In genomic region chr15:89910891-89911626, GRCh38 we compare ENCODE assay signal across 17 cellular contexts. TPM values are rescaled to one million over a fixed set of nuclear protein-coding genes. Genes with fewer than 3 reads are reported as not detected.
DNase-seq lines count a peak whose midpoint lies in the region; ATAC-seq and TF ChIP-seq lines count a peak whose summit lies in the region.
"Had no signal": no experiment of that assay in that cellular context is flagged by ENCODE, and none has a peak within 500 bp of the region (broad histone marks: within the 10 kb centered on the region; RNA-seq: fewer than 3 reads in every experiment).

No MANE protein-coding gene starts in this region.

- no peaks in the 10 kb centered on the region for H3K9me2 ChIP-seq in HCT116 (ENCODE audit: insufficient read depth)
- H3K9me2 ChIP-seq in PC-9 (ENCODE audit: insufficient read depth), result no peaks in the 10 kb centered on the region

- H2AFZ ChIP-seq in HCT116 (ENCODE audit: low read depth, low read length, poor library complexity, severe bottlenecking), result no peak overlapping the region
- no peak overlapping the region for H2AFZ ChIP-seq in PC-9

- TF ChIP-seq RAD21 in HCT116 (IDR thresholded peaks at IDR 0.05; ENCODE audit: low read depth), result no peak
- no peak for TF ChIP-seq RAD21 in liver (IDR thresholded peaks at IDR 0.05)

- H3K27me3 Mint-ChIP-seq in progenitor cell of endocrine pancreas, result peaks cover 3% of the 10 kb centered on the region

- H3K4me2 ChIP-seq in HCT116 (ENCODE audit: low read length), result peak overlapping the region; percentile 95
- peak overlapping the region; percentile 81 for H3K4me2 ChIP-seq in PC-9

- peaks cover 13 to 33% of the 10 kb centered on the region in 2 experiments for H3K4me1 ChIP-seq in HCT116 (ENCODE audit: control insufficient read depth in 1 of 2, insufficient read depth in 2 of 2, low read length in 2 of 2)
- peaks cover 42% of the 10 kb centered on the region for H3K4me1 ChIP-seq in PC-9 (replicated peaks; ENCODE audit: insufficient read depth)
- peaks cover 0 to 12% (median 6%) of the 10 kb centered on the region in 4 donors for H3K4me1 ChIP-seq in liver (ENCODE audit: control insufficient read depth in 4 of 4, insufficient read depth in 4 of 4, low read length in 3 of 4)

- no peaks in the 10 kb centered on the region for H3K9me3 Mint-ChIP-seq in progenitor cell of endocrine pancreas (ENCODE audit: low read depth)
- H3K9me3 Mint-ChIP-seq: activated CD4-positive, alpha-beta memory T cell treated with anti-CD3 and anti-CD28 coated beads for 36 hours; activated T-helper 2 cell treated with anti-CD3 and anti-CD28 coated beads, Interferon-gamma antibody, Interleukin-2, Interleukin-4, amounts not matched to agents 10 μg/mL and 5 μg/mL and 100 μg/mL, durations not matched to agents 14 hours and 24 hours and 36 hours; H9 had no signal

- H3K27me3 ChIP-seq in HCT116 (ENCODE audit: insufficient read depth, low read length) (no peaks in the 10 kb centered on the region), PC-9 (ENCODE audit: insufficient read depth, low read depth) (no peaks in the 10 kb centered on the region), liver (ENCODE audit: control insufficient read depth in 4 of 4, insufficient read depth in 4 of 4, low read length in 3 of 4) (no peaks in the 10 kb centered on the region)

- no peak for TF ChIP-seq CTCF in HCT116 (IDR thresholded peaks at IDR 0.05 in 2 of 3, conservative IDR thresholded peaks at IDR 0.05 in 1 of 3; ENCODE audit: borderline replicate concordance in 1 of 3, insufficient read depth in 1 of 3, low read depth in 2 of 3, low read length in 2 of 3)
- TF ChIP-seq CTCF in PC-9 (conservative IDR thresholded peaks at IDR 0.05), result no peak
- no peak for TF ChIP-seq CTCF in liver (IDR thresholded peaks at IDR 0.05; ENCODE audit: low read depth, low read length, missing input control)
- TF ChIP-seq CTCF in progenitor cell of endocrine pancreas (IDR thresholded peaks at IDR 0.05; ENCODE audit: unreplicated experiment), result no peak
- no peak for TF ChIP-seq CTCF in RWPE1 (conservative IDR thresholded peaks at IDR 0.05; ENCODE audit: low read depth)

- CTCF ChIA-PET in HCT116 (lab: Charles Lee) (no interaction called here), PC-9 (lab: Charles Lee) (no interaction called here), RWPE1 (lab: Yijun Ruan, JAX) (interaction anchor here (0.6 kb wide), 1 partner anchor 176 kb away, joined by 3 read pairs; no protein-coding TSS in a partner anchor)

- H3K4me1 Mint-ChIP-seq in progenitor cell of endocrine pancreas (ENCODE audit: low read depth), result peaks cover 19% of the 10 kb centered on the region

- RAD21 ChIA-PET in HCT116 (lab: Charles Lee; ENCODE audit: low non-redundant PET in 1 of 2, low total read pairs in 2 of 2, uncharacterized antibody in 2 of 2, unreplicated experiment in 2 of 2), result interaction anchor here in 1 of 2 experiments (1.1 kb wide), 1 partner anchor 12 kb away, joined by 3 read pairs; no protein-coding TSS in a partner anchor

- no peak overlapping the region for H3K27ac ChIP-seq in HCT116 (ENCODE audit: low read depth, low read length)
- H3K27ac ChIP-seq in PC-9, result no peak overlapping the region
- H3K27ac ChIP-seq in liver (ENCODE audit: low read depth in 1 of 2, low read length in 2 of 2), result no peak overlapping the region
- no peak overlapping the region for H3K27ac ChIP-seq in RWPE1

- peaks cover 8% of the 10 kb centered on the region for H3K36me3 Mint-ChIP-seq in progenitor cell of endocrine pancreas (ENCODE audit: insufficient read depth)
- H3K36me3 Mint-ChIP-seq: activated CD4-positive, alpha-beta memory T cell treated with anti-CD3 and anti-CD28 coated beads for 36 hours had no signal

- H3K4me3 Mint-ChIP-seq in progenitor cell of endocrine pancreas (ENCODE audit: low read depth), result peak overlapping the region; percentile 80
- H3K4me3 Mint-ChIP-seq: activated CD4-positive, alpha-beta memory T cell treated with anti-CD3 and anti-CD28 coated beads for 36 hours had no signal

- H3K79me2 ChIP-seq in HCT116 (ENCODE audit: insufficient read depth, low read length), result no peaks in the 10 kb centered on the region
- H3K79me2 ChIP-seq in PC-9 (ENCODE audit: low read depth), result peaks cover 14% of the 10 kb centered on the region

- H3K9ac ChIP-seq in HCT116 (ENCODE audit: low read length) (no peak overlapping the region), liver (ENCODE audit: low read depth in 1 of 2, low read length in 2 of 2) (no peak overlapping the region)

- H3K4me3 ChIP-seq in HCT116 (replicated peaks in 1 of 2; ENCODE audit: low read depth in 1 of 2, low read length in 2 of 2) (no peak overlapping the region), PC-9 (peak overlapping the region; percentile 96; the same call in 1 of the 2 replicates), liver (ENCODE audit: low read depth in 1 of 3, low read length in 3 of 3) (no peak overlapping the region)

- H4K20me1 ChIP-seq in HCT116 (ENCODE audit: insufficient read depth) (no peaks in the 10 kb centered on the region), PC-9 (ENCODE audit: insufficient read depth) (no peaks in the 10 kb centered on the region)

- no peak for TF ChIP-seq POLR2A in HCT116 (IDR thresholded peaks at IDR 0.05; ENCODE audit: borderline replicate concordance, extremely low read depth, insufficient read depth, insufficient read length)

- no peaks in the 10 kb centered on the region for H3K9me3 ChIP-seq in HCT116 (ENCODE audit: control insufficient read depth in 1 of 2, insufficient read depth in 1 of 2, low read depth in 1 of 2, low read length in 2 of 2)
- H3K9me3 ChIP-seq in PC-9 (ENCODE audit: insufficient read depth, low read depth), result no peaks in the 10 kb centered on the region
- H3K9me3 ChIP-seq in liver (ENCODE audit: control insufficient read depth in 4 of 4, low read length in 3 of 4), result no peaks in the 10 kb centered on the region
- H3K9me3 ChIP-seq: stomach had no signal

- WGBS in liver, result 84% methylated on average over 6 of the region's 6 CpGs

- ATAC-seq in HCT116 (no peak), GM19467 (IDR thresholded peaks at IDR 0.05; ENCODE audit: unreplicated experiment) (no peak)

- DNase-seq in HCT116 (ENCODE audit: low read depth, low spot score) (no peak), PC-9 (no peak), progenitor cell of endocrine pancreas (ENCODE audit: low spot score, unreplicated experiment) (no peak), RWPE1 (ENCODE audit: low spot score) (no peak), NCI-H128 (lab: John Stamatoyannopoulos, UW; ENCODE audit: unreplicated experiment) (no peak)
- DNase-seq: activated CD4-positive, alpha-beta memory T cell treated with anti-CD3 and anti-CD28 coated beads for 36 hours; foreskin fibroblast; H9; MM.1S; NCI-H2227 treated with DMSO at 0.1 percent for 48 hours; OCI-M1; small intestine; stomach had no signal

- POLR2A ChIA-PET in HCT116 (lab: Charles Lee) (no interaction called here), PC-9 (lab: Charles Lee; ENCODE audit: unreplicated experiment) (interaction anchor here (0.7 kb wide), 1 partner anchor 289 kb away, joined by 3 read pairs; no protein-coding TSS in a partner anchor), RWPE1 (lab: Yijun Ruan, JAX; ENCODE audit: low non-redundant PET) (no interaction called here)

- H3K27ac Mint-ChIP-seq in progenitor cell of endocrine pancreas, result no peak overlapping the region
- H3K27ac Mint-ChIP-seq: activated CD4-positive, alpha-beta memory T cell treated with anti-CD3 and anti-CD28 coated beads for 36 hours; activated T-helper 2 cell treated with anti-CD3 and anti-CD28 coated beads, Interferon-gamma antibody, Interleukin-2, Interleukin-4, amounts not matched to agents 10 μg/mL and 5 μg/mL and 100 μg/mL, durations not matched to agents 14 hours and 24 hours and 36 hours; H9 had no signal

- intact Hi-C loops in HCT116 (cut with micrococcal nuclease) (loop anchor here (5.0 kb wide), 2 partner anchors 61 to 176 kb away; no protein-coding TSS in a partner anchor), PC-9 (cut with micrococcal nuclease; ENCODE audit: unreplicated experiment) (loop anchor here (5.0 kb wide), 1 partner anchor 86 kb away; no protein-coding TSS in a partner anchor)

- peaks cover 14% of the 10 kb centered on the region for H3F3A ChIP-seq in PC-9 (ENCODE audit: insufficient read depth, low read depth)

- BruUV-seq in HCT116 (replicated peaks; lab: Mats Ljungman, UMichigan) (TSS peak; percentile 53), PC-9 (replicated peaks; lab: Mats Ljungman, UMichigan) (no TSS peak)

- H3K36me3 ChIP-seq in HCT116 (ENCODE audit: control insufficient read depth in 1 of 2, insufficient read depth in 2 of 2, low read length in 2 of 2) (no peaks in the 10 kb centered on the region), PC-9 (ENCODE audit: low read depth) (no peaks in the 10 kb centered on the region), liver (ENCODE audit: control insufficient read depth in 4 of 4, insufficient read depth in 3 of 4, low read depth in 1 of 4, low read length in 3 of 4) (peaks cover 0 to 2% (median 0%) of the 10 kb centered on the region in 4 donors)

TF ChIP-seq in liver, 16 proteins besides CTCF, POLR2A, EP300 and RAD21:
- TF ChIP-seq SP1 (IDR thresholded peaks at IDR 0.05) (no peak), ATF3 (IDR thresholded peaks at IDR 0.05) (no peak), EGR1 (IDR thresholded peaks at IDR 0.05; ENCODE audit: low read depth in 2 of 2) (no peak), GABPA (IDR thresholded peaks at IDR 0.05 in 1 of 2, conservative IDR thresholded peaks at IDR 0.05 in 1 of 2) (no peak), FOXA1 (IDR thresholded peaks at IDR 0.05) (no peak), HNF4G (IDR thresholded peaks at IDR 0.05) (no peak), FOXA2 (IDR thresholded peaks at IDR 0.05) (peak; percentile 34)
TF ChIP-seq in liver: peak in this region for 1.

RNA-seq across cellular contexts. Expression of gene ARPIN, which starts 1.7 kb away (rescaled TPM):
- total RNA-seq in HCT116 (2021; ENCODE audit: unreplicated experiment) (8.8 TPM), PC-9 (2021) (28.6 and 30.4 TPM in 2 replicates), liver (1 to 10 TPM; 3.9 to 7.2 TPM), progenitor cell of endocrine pancreas (19.6 and 20.4 TPM in 2 replicates)
- 5.4 and 6.1 TPM in 2 replicates for polyA plus RNA-seq in HCT116 (2012)
- polyA plus RNA-seq in liver, result 1 to 10 TPM; 1.6 to 3.2 TPM
- total RNA-seq: activated T-helper 2 cell treated with anti-CD3 and anti-CD28 coated beads, Interferon-gamma antibody, Interleukin-2, Interleukin-4, amounts not matched to agents 10 μg/mL and 5 μg/mL and 100 μg/mL, durations not matched to agents 14 hours and 24 hours and 36 hours; T-helper 2 cell treated with Interferon-gamma antibody and Interleukin-4, amounts not matched to agents 100 ng/mL and 5 ng/mL, for 36 hours had no signal

RNA-seq across cellular contexts. Expression of gene AP3S2, which starts 17.3 kb away (rescaled TPM):
- 23.3 TPM for total RNA-seq in HCT116 (2021; ENCODE audit: unreplicated experiment)
- polyA plus RNA-seq in HCT116 (2012), result 10.8 and 15.9 TPM in 2 replicates
- total RNA-seq in PC-9 (2021), result 49.3 and 57.6 TPM in 2 replicates
- total RNA-seq in liver, result 10 to 100 TPM; 24.1 to 73.5 TPM
- polyA plus RNA-seq in liver, result 10 to 100 TPM in 1 of 2 donors, 1 to 10 TPM in 1; 8.4 to 27.6 TPM
- 29.2 and 30.9 TPM in 2 replicates for total RNA-seq in progenitor cell of endocrine pancreas
